8 cellular contexts compared by ENCODE assay signal in genomic region chr5:141951341-141951781, GRCh38. TPM values are rescaled to one million over a fixed set of nuclear protein-coding genes. Genes with fewer than 3 reads are reported as not detected.
DNase-seq lines count a peak whose midpoint lies in the region; ATAC-seq and TF ChIP-seq lines count a peak whose summit lies in the region.

No MANE protein-coding gene starts in this region.

- TF ChIP-seq CTCF in GM12872 (IDR thresholded peaks at IDR 0.05; ENCODE audit: insufficient read depth, low read depth, low read length): peak; percentile 83
- TF ChIP-seq CTCF in PC-3 (conservative IDR thresholded peaks at IDR 0.05; ENCODE audit: low read depth, low read length): peak; percentile 42
- TF ChIP-seq CTCF in choroid plexus epithelial cell (conservative IDR thresholded peaks at IDR 0.05; ENCODE audit: low read depth, low read length): peak; percentile 68
- peak; percentile 59 for TF ChIP-seq CTCF in progenitor cell of endocrine pancreas (IDR thresholded peaks at IDR 0.05; ENCODE audit: unreplicated experiment)
- TF ChIP-seq CTCF in omental fat pad (IDR thresholded peaks at IDR 0.05): no peak
- TF ChIP-seq CTCF in ovary (IDR thresholded peaks at IDR 0.05): no peak

- H3K4me2 ChIP-seq in PC-3 (ENCODE audit: low read length): no peak overlapping the region

- H3K27ac ChIP-seq in PC-3 (ENCODE audit: low read length): no peak overlapping the region
- H3K27ac ChIP-seq in ovary: no peak overlapping the region

- no peaks in the 10 kb centered on the region for H3K27me3 Mint-ChIP-seq in progenitor cell of endocrine pancreas

- H3K4me3 ChIP-seq in PC-3 (ENCODE audit: low read length): no peak overlapping the region
- no peak overlapping the region for H3K4me3 ChIP-seq in choroid plexus epithelial cell (ENCODE audit: low read depth, low read length)
- no peak overlapping the region for H3K4me3 ChIP-seq in ovary

- POLR2A ChIA-PET in PC-3 (lab: Charles Lee; ENCODE audit: unreplicated experiment): no interaction called here

- H3K36me3 ChIP-seq in PC-3 (ENCODE audit: low read depth, low read length): no peaks in the 10 kb centered on the region
- H3K36me3 ChIP-seq in ovary: no peaks in the 10 kb centered on the region

- TF ChIP-seq EP300 in ovary (IDR thresholded peaks at IDR 0.05): no peak

- H4K20me1 ChIP-seq in PC-3 (ENCODE audit: low read length): no peaks in the 10 kb centered on the region

- H3K9me3 ChIP-seq in PC-3 (ENCODE audit: low read length) (no peaks in the 10 kb centered on the region), ovary (no peaks in the 10 kb centered on the region)

- H3F3A ChIP-seq in PC-3 (ENCODE audit: low read length, unreplicated experiment): no peaks in the 10 kb centered on the region

- no peak overlapping the region for H3K27ac Mint-ChIP-seq in progenitor cell of endocrine pancreas

- CTCF ChIA-PET in PC-3 (lab: Charles Lee): no interaction called here

- no peaks in the 10 kb centered on the region for H3K4me1 ChIP-seq in PC-3 (ENCODE audit: insufficient read depth, low read length)
- no peaks in the 10 kb centered on the region for H3K4me1 ChIP-seq in ovary (ENCODE audit: insufficient read depth)

- no TSS peak for BruUV-seq in PC-3 (replicated peaks; lab: Mats Ljungman, UMichigan)

- H3K79me2 ChIP-seq in PC-3 (ENCODE audit: low read length): no peaks in the 10 kb centered on the region

- no peaks in the 10 kb centered on the region for H3K36me3 Mint-ChIP-seq in progenitor cell of endocrine pancreas (ENCODE audit: insufficient read depth)

- no peaks in the 10 kb centered on the region for H3K9me2 ChIP-seq in PC-3 (replicated peaks; ENCODE audit: low read length)

- no peaks in the 10 kb centered on the region for H3K9me3 Mint-ChIP-seq in progenitor cell of endocrine pancreas (ENCODE audit: low read depth)

- ATAC-seq in GM21723 (IDR thresholded peaks at IDR 0.05; ENCODE audit: unreplicated experiment) (peak; percentile 77), PC-3 (peak; percentile 33; the same call in 1 of the 2 replicates), omental fat pad (ENCODE audit: low FRiP score) (no peak)

- no peak for TF ChIP-seq POLR2A in ovary (IDR thresholded peaks at IDR 0.05)

- no peaks in the 10 kb centered on the region for H3K27me3 ChIP-seq in PC-3 (ENCODE audit: low read length)
- no peaks in the 10 kb centered on the region for H3K27me3 ChIP-seq in ovary

- no peaks in the 10 kb centered on the region for H3K4me1 Mint-ChIP-seq in progenitor cell of endocrine pancreas (ENCODE audit: low read depth)

- H3K9ac ChIP-seq in PC-3 (ENCODE audit: low read length): no peak overlapping the region

- H2AFZ ChIP-seq in PC-3 (ENCODE audit: low read length): no peak overlapping the region

- no peak overlapping the region for H3K4me3 Mint-ChIP-seq in progenitor cell of endocrine pancreas (ENCODE audit: low read depth)

- intact Hi-C loops in PC-3 (cut with micrococcal nuclease) (no loop called here), ovary (cut with DNase I) (loop anchor here in 1 of 4 donors (10.0 kb wide), 1 partner anchor 67 kb away; no protein-coding TSS in a partner anchor)

- 5 to 27% (median 8%) methylated on average over 9 of the region's 9 CpGs for WGBS in ovary, 3 donors

- DNase-seq in PC-3 (peak; percentile 13), choroid plexus epithelial cell (ENCODE audit: low read depth) (peak; percentile 26), progenitor cell of endocrine pancreas (ENCODE audit: low spot score, unreplicated experiment) (no peak), NCI-H1092 (lab: John Stamatoyannopoulos, UW) (no peak), omental fat pad (ENCODE audit: low spot score) (no peak), ovary (no peak)

RNA-seq across cellular contexts. Expression of gene PCDH12, which starts 6.6 kb away (rescaled TPM):
- total RNA-seq in PC-3 (2014; rRNA removed) (0.15 TPM in 1 of 2 replicates, not detected in the other), progenitor cell of endocrine pancreas (not detected in 2 replicates), omental fat pad (10 to 100 TPM in 1 of 4 donors, 1 to 10 TPM in 3; 4.0 to 18.9 (median 6.7) TPM), ovary (1 to 10 TPM in 5 of 7 donors, under 1 TPM in 2; 0.61 to 3.6 (median 2.1) TPM)
- polyA plus RNA-seq in ovary: 10 to 100 TPM in 1 of 2 donors, 1 to 10 TPM in 1; 1.6 to 11.1 TPM

RNA-seq across cellular contexts. Expression of gene RNF14, which starts 17.5 kb away (rescaled TPM):
- total RNA-seq in PC-3 (2014; rRNA removed): 32.1 and 49.8 TPM in 2 replicates
- 35.5 and 37.3 TPM in 2 replicates for total RNA-seq in progenitor cell of endocrine pancreas
- 100 to 1,000 TPM in 1 of 4 donors, 10 to 100 TPM in 3; 47.3 to 107 (median 66.7) TPM for total RNA-seq in omental fat pad
- total RNA-seq in ovary: 10 to 100 TPM; 26.0 to 55.4 (median 42.6) TPM
- 10 to 100 TPM; 28.7 to 74.9 TPM for polyA plus RNA-seq in ovary

RNA-seq across cellular contexts. Expression of gene DELE1, which starts 27.7 kb away (rescaled TPM):
- total RNA-seq in PC-3 (2014; rRNA removed) (46.6 and 58.9 TPM in 2 replicates), progenitor cell of endocrine pancreas (86.1 and 93.4 TPM in 2 replicates), omental fat pad (10 to 100 TPM; 57.3 to 87.5 (median 61.0) TPM), ovary (10 to 100 TPM; 42.1 to 69.8 (median 52.9) TPM)
- 10 to 100 TPM; 39.0 to 43.4 TPM for polyA plus RNA-seq in ovary

Comparison
In these comparisons a context has a peak if more than half of its experiments do, and no peak if none do; other contexts are left out.
1. CTCF ChIP-seq: peak in GM12872 (single experiment), PC-3 (single experiment), choroid plexus epithelial cell (single experiment) and progenitor cell of endocrine pancreas (single experiment); none in omental fat pad (0 of 3) and ovary (0 of 3).
2. DNase-seq: peak in PC-3 (single experiment) and choroid plexus epithelial cell (single experiment); none in progenitor cell of endocrine pancreas (single experiment), NCI-H1092 (single experiment), omental fat pad (single experiment) and ovary (0 of 5).